1 cellular context compared by ENCODE assay signal in the genomic region with DNA sequence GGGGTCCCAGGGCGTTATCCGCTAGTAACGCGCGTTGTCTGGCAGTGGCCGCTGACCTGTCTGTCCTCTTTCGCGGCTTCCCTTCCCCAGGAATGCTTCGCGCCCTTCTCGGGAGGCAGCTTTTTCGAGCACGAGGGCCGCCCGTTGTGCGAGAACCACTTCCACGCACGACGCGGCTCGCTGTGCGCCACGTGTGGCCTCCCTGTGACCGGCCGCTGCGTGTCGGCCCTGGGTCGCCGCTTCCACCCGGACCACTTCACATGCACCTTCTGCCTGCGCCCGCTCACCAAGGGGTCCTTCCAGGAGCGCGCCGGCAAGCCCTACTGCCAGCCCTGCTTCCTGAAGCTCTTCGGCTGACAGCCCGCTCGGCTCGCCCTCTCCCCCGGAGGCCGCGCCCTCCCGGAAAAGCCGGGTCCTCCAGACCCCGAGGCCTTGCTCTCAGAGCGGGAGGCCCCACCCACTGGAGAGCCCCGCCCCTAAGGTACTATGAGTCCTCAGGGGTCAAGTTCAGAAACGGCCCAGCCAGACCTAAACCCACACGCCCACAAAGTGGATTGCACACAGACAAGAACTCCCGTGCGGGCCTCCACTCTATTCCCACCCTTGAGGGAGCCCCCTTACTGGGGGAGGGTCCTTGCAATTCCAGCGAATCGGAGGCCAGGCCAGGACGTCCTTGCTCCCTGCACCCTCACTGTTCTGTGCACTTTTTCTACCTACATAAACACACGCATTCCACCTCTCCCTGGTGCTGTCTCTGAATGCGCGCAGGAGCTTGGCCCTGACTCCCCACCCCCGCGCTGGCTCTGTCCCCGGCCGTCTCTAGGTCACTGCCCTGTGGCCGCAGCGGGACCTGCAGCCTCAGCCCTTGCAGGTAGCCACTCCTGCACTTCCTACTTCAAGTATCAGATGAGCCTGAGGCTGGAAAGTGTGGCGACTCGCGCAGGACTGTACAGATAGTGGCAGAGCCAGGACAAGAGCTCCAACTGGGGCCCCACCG.
TF ChIP-seq lines count a peak whose summit lies in the region.

No MANE protein-coding gene starts in this region.

TF ChIP-seq in K562, 482 proteins besides CTCF, POLR2A, EP300 and RAD21 (continued from another document and continues in another):
- TF ChIP-seq, protein P1, sequence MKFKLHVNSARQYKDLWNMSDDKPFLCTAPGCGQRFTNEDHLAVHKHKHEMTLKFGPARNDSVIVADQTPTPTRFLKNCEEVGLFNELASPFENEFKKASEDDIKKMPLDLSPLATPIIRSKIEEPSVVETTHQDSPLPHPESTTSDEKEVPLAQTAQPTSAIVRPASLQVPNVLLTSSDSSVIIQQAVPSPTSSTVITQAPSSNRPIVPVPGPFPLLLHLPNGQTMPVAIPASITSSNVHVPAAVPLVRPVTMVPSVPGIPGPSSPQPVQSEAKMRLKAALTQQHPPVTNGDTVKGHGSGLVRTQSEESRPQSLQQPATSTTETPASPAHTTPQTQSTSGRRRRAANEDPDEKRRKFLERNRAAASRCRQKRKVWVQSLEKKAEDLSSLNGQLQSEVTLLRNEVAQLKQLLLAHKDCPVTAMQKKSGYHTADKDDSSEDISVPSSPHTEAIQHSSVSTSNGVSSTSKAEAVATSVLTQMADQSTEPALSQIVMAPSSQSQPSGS (CRISPR knock-in tag; IDR thresholded peaks at IDR 0.05): no peak
- TF ChIP-seq CBX3 (IDR thresholded peaks at IDR 0.05; ENCODE audit: borderline replicate concordance in 1 of 2, low read length in 2 of 2): 0 out of 3 replicates have a peak, but pooled peaks of 1 of the 2 experiments have one; percentile 61
- TF ChIP-seq MTA1 (IDR thresholded peaks at IDR 0.05; ENCODE audit: borderline replicate concordance): peak; percentile 47; the same call in 1 of the 2 replicates
- TF ChIP-seq MAFG (tag; conservative IDR thresholded peaks at IDR 0.05): no peak
- TF ChIP-seq, protein P2, sequence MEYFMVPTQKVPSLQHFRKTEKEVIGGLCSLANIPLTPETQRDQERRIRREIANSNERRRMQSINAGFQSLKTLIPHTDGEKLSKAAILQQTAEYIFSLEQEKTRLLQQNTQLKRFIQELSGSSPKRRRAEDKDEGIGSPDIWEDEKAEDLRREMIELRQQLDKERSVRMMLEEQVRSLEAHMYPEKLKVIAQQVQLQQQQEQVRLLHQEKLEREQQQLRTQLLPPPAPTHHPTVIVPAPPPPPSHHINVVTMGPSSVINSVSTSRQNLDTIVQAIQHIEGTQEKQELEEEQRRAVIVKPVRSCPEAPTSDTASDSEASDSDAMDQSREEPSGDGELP (CRISPR knock-in tag; IDR thresholded peaks at IDR 0.05; ENCODE audit: borderline replicate concordance): peak; percentile 30; the same call in 1 of the 2 replicates
- no peak for TF ChIP-seq CBX2 (IDR thresholded peaks at IDR 0.05; ENCODE audit: insufficient read depth, low read length, poor library complexity, severe bottlenecking)
- no peak for TF ChIP-seq PRPF4 (IDR thresholded peaks at IDR 0.05; ENCODE audit: insufficient read depth, low read depth, low read length, poor library complexity, severe bottlenecking)
- TF ChIP-seq NR2F6 (CRISPR knock-in tag; IDR thresholded peaks at IDR 0.05): no peak
- TF ChIP-seq ESRRA (IDR thresholded peaks at IDR 0.05; ENCODE audit: borderline replicate concordance, low read depth): peak; percentile 59; the same call in 1 of the 2 replicates
- TF ChIP-seq, protein P3, sequence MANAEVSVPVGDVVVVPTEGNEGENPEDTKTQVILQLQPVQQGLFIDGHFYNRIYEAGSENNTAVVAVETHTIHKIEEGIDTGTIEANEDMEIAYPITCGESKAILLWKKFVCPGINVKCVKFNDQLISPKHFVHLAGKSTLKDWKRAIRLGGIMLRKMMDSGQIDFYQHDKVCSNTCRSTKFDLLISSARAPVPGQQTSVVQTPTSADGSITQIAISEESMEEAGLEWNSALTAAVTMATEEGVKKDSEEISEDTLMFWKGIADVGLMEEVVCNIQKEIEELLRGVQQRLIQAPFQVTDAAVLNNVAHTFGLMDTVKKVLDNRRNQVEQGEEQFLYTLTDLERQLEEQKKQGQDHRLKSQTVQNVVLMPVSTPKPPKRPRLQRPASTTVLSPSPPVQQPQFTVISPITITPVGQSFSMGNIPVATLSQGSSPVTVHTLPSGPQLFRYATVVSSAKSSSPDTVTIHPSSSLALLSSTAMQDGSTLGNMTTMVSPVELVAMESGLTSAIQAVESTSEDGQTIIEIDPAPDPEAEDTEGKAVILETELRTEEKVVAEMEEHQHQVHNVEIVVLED (CRISPR knock-in tag; IDR thresholded peaks at IDR 0.05): peak; percentile 51; the same call in 1 of the 2 replicates
- no peak for TF ChIP-seq ZNF121 (CRISPR knock-in tag; conservative IDR thresholded peaks at IDR 0.05)
- peak; percentile 41 for TF ChIP-seq BHLHE40 (IDR thresholded peaks at IDR 0.05; ENCODE audit: low read length)
- TF ChIP-seq BACH1 (tag; IDR thresholded peaks at IDR 0.05): no peak
- TF ChIP-seq HDAC3 (IDR thresholded peaks at IDR 0.05; ENCODE audit: borderline replicate concordance, partially characterized antibody): no peak
- TF ChIP-seq ZNF263 (CRISPR knock-in tag; IDR thresholded peaks at IDR 0.05; ENCODE audit: borderline replicate concordance): no peak
- TF ChIP-seq, protein P4, sequence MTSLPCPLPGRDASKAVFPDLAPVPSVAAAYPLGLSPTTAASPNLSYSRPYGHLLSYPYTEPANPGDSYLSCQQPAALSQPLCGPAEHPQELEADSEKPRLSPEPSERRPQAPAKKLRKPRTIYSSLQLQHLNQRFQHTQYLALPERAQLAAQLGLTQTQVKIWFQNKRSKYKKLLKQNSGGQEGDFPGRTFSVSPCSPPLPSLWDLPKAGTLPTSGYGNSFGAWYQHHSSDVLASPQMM (CRISPR knock-in tag; IDR thresholded peaks at IDR 0.05): no peak
- no peak for TF ChIP-seq MTF1 (CRISPR knock-in tag; IDR thresholded peaks at IDR 0.05; ENCODE audit: borderline replicate concordance)
- TF ChIP-seq, protein P5, sequence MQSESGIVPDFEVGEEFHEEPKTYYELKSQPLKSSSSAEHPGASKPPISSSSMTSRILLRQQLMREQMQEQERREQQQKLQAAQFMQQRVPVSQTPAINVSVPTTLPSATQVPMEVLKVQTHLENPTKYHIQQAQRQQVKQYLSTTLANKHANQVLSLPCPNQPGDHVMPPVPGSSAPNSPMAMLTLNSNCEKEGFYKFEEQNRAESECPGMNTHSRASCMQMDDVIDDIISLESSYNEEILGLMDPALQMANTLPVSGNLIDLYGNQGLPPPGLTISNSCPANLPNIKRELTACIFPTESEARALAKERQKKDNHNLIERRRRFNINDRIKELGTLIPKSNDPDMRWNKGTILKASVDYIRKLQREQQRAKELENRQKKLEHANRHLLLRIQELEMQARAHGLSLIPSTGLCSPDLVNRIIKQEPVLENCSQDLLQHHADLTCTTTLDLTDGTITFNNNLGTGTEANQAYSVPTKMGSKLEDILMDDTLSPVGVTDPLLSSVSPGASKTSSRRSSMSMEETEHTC (IDR thresholded peaks at IDR 0.05): no peak
- no peak for TF ChIP-seq ZNF347 (CRISPR knock-in tag; IDR thresholded peaks at IDR 0.05; ENCODE audit: low read depth)
- TF ChIP-seq MYC (IDR thresholded peaks at IDR 0.05; ENCODE audit: low read depth, low read length): peak; percentile 52; the same call in 1 of the 2 replicates
- TF ChIP-seq MYC (CRISPR knock-in tag; IDR thresholded peaks at IDR 0.05; ENCODE audit: borderline replicate concordance, low read depth): peak; percentile 89; the same call in 1 of the 2 replicates
- TF ChIP-seq, protein P6, sequence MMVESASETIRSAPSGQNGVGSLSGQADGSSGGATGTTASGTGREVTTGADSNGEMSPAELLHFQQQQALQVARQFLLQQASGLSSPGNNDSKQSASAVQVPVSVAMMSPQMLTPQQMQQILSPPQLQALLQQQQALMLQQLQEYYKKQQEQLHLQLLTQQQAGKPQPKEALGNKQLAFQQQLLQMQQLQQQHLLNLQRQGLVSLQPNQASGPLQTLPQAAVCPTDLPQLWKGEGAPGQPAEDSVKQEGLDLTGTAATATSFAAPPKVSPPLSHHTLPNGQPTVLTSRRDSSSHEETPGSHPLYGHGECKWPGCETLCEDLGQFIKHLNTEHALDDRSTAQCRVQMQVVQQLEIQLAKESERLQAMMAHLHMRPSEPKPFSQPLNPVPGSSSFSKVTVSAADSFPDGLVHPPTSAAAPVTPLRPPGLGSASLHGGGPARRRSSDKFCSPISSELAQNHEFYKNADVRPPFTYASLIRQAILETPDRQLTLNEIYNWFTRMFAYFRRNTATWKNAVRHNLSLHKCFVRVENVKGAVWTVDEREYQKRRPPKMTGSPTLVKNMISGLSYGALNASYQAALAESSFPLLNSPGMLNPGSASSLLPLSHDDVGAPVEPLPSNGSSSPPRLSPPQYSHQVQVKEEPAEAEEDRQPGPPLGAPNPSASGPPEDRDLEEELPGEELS (CRISPR knock-in tag; IDR thresholded peaks at IDR 0.05; ENCODE audit: borderline replicate concordance): no peak
- no peak for TF ChIP-seq STAG1 (CRISPR knock-in tag; IDR thresholded peaks at IDR 0.05; ENCODE audit: borderline replicate concordance)
- TF ChIP-seq ZNF143 (CRISPR knock-in tag; IDR thresholded peaks at IDR 0.05): no peak
- TF ChIP-seq, protein P7, sequence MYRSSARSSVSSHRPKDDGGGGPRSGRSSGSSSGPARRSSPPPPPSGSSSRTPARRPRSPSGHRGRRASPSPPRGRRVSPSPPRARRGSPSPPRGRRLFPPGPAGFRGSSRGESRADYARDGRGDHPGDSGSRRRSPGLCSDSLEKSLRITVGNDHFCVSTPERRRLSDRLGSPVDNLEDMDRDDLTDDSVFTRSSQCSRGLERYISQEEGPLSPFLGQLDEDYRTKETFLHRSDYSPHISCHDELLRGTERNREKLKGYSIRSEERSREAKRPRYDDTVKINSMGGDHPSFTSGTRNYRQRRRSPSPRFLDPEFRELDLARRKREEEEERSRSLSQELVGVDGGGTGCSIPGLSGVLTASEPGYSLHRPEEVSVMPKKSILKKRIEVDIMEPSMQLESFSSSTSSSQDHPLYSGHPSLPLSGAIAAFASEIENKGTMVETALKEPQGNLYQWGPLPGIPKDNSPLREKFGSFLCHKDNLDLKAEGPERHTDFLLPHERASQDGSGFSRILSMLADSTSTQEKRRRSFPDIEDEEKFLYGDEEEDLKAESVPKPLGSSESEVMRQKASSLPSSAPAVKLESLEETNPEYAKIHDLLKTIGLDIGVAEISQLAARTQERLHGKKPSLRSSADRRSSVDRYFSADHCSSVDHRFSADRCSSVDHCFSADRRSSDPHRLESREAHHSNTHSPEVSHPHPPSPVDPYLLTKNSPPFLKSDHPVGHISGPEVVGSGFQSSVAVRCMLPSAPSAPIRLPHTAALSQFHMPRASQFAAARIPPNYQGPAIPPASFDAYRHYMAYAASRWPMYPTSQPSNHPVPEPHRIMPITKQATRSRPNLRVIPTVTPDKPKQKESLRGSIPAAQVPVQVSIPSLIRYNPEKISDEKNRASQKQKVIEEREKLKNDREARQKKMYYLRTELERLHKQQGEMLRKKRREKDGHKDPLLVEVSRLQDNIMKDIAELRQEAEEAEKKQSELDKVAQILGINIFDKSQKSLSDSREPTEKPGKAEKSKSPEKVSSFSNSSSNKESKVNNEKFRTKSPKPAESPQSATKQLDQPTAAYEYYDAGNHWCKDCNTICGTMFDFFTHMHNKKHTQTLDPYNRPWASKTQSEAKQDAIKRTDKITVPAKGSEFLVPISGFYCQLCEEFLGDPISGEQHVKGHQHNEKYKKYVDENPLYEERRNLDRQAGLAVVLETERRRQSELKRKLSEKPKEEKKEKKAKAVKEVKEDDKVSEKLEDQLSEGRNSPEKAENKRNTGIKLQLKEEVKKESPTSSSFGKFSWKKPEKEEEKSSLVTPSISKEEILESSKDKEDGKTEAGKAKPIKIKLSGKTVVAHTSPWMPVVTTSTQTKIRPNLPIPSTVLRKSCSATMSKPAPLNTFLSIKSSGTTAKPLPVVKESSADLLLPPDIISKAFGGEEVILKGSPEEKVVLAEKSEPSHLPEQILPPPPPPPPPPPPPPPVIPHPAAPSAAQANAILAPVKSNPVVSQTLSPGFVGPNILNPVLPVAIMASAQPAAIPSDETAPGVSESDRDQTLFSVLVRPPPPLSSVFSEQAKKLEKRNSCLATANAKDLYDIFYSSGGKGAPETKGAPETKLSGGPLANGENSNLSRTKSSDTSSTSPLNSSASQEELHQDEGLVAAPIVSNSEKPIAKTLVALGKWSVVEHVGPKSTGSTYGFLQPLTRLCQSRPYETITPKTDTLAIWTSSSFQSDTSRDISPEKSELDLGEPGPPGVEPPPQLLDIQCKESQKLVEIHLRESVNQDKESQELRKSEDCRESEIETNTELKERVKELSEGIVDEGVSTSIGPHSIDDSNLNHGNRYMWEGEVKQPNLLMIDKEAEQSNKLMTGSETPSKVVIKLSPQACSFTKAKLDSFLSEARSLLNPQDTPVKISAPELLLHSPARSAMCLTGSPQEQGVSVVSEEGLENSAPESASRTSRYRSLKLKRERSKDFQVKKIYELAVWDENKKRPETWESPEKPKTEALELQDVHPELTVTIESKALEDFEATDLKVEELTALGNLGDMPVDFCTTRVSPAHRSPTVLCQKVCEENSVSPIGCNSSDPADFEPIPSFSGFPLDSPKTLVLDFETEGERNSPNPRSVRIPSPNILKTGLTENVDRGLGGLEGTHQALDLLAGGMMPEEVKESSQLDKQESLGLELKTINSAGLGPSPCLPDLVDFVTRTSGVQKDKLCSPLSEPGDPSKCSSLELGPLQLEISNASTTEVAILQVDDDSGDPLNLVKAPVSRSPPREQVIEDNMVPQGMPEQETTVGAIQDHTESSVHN (IDR thresholded peaks at IDR 0.05; ENCODE audit: borderline replicate concordance in 1 of 2, low read depth in 1 of 2): no peak
- TF ChIP-seq RBFOX2 (IDR thresholded peaks at IDR 0.05; ENCODE audit: low read depth, low read length): peak; percentile 82
- TF ChIP-seq ZFP1 (CRISPR knock-in tag; IDR thresholded peaks at IDR 0.05): no peak
- TF ChIP-seq PTBP1 (IDR thresholded peaks at IDR 0.05; ENCODE audit: low read depth, low read length): no peak
- TF ChIP-seq NR2C2 (CRISPR knock-in tag; IDR thresholded peaks at IDR 0.05): no peak
- TF ChIP-seq NR2C2 (tag; IDR thresholded peaks at IDR 0.05): peak; percentile 77
- TF ChIP-seq HDAC2 (IDR thresholded peaks at IDR 0.05): no peak; the same call in 1 of the 2 replicates
- TF ChIP-seq CHCHD3 (CRISPR knock-in tag; IDR thresholded peaks at IDR 0.05): no peak
- TF ChIP-seq, protein P8, sequence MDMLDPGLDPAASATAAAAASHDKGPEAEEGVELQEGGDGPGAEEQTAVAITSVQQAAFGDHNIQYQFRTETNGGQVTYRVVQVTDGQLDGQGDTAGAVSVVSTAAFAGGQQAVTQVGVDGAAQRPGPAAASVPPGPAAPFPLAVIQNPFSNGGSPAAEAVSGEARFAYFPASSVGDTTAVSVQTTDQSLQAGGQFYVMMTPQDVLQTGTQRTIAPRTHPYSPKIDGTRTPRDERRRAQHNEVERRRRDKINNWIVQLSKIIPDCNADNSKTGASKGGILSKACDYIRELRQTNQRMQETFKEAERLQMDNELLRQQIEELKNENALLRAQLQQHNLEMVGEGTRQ (CRISPR knock-in tag; IDR thresholded peaks at IDR 0.05): no peak
- peak; percentile 47; the same call in 1 of the 2 replicates for TF ChIP-seq ZNF830 (CRISPR knock-in tag; IDR thresholded peaks at IDR 0.05)
- TF ChIP-seq MBD2 (IDR thresholded peaks at IDR 0.05; ENCODE audit: borderline replicate concordance, low read depth): 0 out of 2 replicates have a peak, but pooled peaks have one; percentile 17
- TF ChIP-seq, protein P9, sequence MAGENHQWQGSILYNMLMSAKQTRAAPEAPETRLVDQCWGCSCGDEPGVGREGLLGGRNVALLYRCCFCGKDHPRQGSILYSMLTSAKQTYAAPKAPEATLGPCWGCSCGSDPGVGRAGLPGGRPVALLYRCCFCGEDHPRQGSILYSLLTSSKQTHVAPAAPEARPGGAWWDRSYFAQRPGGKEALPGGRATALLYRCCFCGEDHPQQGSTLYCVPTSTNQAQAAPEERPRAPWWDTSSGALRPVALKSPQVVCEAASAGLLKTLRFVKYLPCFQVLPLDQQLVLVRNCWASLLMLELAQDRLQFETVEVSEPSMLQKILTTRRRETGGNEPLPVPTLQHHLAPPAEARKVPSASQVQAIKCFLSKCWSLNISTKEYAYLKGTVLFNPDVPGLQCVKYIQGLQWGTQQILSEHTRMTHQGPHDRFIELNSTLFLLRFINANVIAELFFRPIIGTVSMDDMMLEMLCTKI (IDR thresholded peaks at IDR 0.05; ENCODE audit: partially characterized antibody): no peak
- no peak for TF ChIP-seq PYGO2 (tag; IDR thresholded peaks at IDR 0.05)
